In the genomic region with DNA sequence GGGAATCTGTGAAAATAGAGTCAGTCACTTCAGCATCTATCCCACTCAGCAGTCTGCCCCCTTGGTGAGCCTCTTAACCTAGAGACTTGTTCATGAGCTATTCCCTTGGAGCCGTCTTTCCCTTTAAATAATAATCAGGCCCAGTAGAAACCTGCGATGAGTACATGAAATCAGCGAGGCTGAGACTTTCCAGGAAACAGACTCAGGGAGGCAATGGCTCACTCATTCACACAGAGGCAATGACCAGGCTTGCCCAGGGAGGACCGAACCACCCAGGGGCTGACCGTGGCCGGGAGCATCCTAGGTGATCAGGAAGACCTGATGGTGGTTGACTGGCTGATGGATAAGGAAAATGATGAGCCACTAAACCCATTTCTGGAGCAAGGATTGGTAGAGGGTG, we compare ENCODE assay signal across 13 cellular contexts.
DNase-seq lines count a peak whose midpoint lies in the region; ATAC-seq and TF ChIP-seq lines count a peak whose summit lies in the region.
"Had no signal": no experiment of that assay in that cellular context is flagged by ENCODE, and none has a peak within 500 bp of the region (broad histone marks: within the 10 kb centered on the region; RNA-seq: fewer than 3 reads in every experiment).

No MANE protein-coding gene starts in this region.

- no peaks in the 10 kb centered on the region for H3K79me1 ChIP-seq in trophoblast cell (ENCODE audit: low read length)

- no peak overlapping the region for H2BK12ac ChIP-seq in trophoblast cell (ENCODE audit: low read length)

- no peak overlapping the region for H3K23ac ChIP-seq in trophoblast cell (ENCODE audit: low read length)

- H2BK5ac ChIP-seq in trophoblast cell (ENCODE audit: low read depth, low read length, poor library complexity), result no peak overlapping the region

- H3K27me3 ChIP-seq in right atrium auricular region (no peaks in the 10 kb centered on the region), heart right ventricle (no peaks in the 10 kb centered on the region), trophoblast cell (ENCODE audit: insufficient read depth, low read length) (no peaks in the 10 kb centered on the region)

- H3K9ac ChIP-seq in trophoblast cell (ENCODE audit: low read length), result no peak overlapping the region

- H3K4me3 Mint-ChIP-seq in nephron, result no peak overlapping the region
- H3K4me3 Mint-ChIP-seq in HFFc6, result no peak overlapping the region

- H3K4me3 ChIP-seq in right atrium auricular region (no peak overlapping the region), heart right ventricle (no peak overlapping the region), trophoblast cell (ENCODE audit: low read depth, low read length) (no peak overlapping the region)

- WGBS in heart right ventricle, 2 donors, result 80 to 82% methylated on average over 6 of the region's 6 CpGs
- no CpG with 5 or more reads among the region's 6 CpGs for WGBS in trophoblast cell (ENCODE audit: extremely low coverage, insufficient coverage, insufficient read length)

- no peak overlapping the region for H3K4me2 ChIP-seq in trophoblast cell (ENCODE audit: low read length)

- H3K9me3 ChIP-seq in right atrium auricular region, result no peaks in the 10 kb centered on the region
- H3K9me3 ChIP-seq in heart right ventricle, result peaks cover 0 to 2% (median 0%) of the 10 kb centered on the region in 11 donors
- no peaks in the 10 kb centered on the region for H3K9me3 ChIP-seq in trophoblast cell (ENCODE audit: insufficient read depth, low read depth, low read length)
- H3K9me3 ChIP-seq: Caco-2 had no signal

- H3K4me1 ChIP-seq in right atrium auricular region (no peaks in the 10 kb centered on the region), heart right ventricle (peaks cover 0 to 17% (median 5%) of the 10 kb centered on the region in 9 donors), trophoblast cell (ENCODE audit: control insufficient read depth in 1 of 2, insufficient read depth in 2 of 2, low read length in 2 of 2) (no peaks in the 10 kb centered on the region)

- H4K8ac ChIP-seq in trophoblast cell (ENCODE audit: low read depth, low read length), result no peak overlapping the region

- DNase-seq in right atrium auricular region (ENCODE audit: low spot score) (peak; percentile 40), heart right ventricle (no peak), glomerular visceral epithelial cell (ENCODE audit: extremely low spot score) (peak; percentile 11), retina (peak; percentile 64), C1 segment of cervical spinal cord (lab: John Stamatoyannopoulos, UW) (no peak), HFFc6 (no peak), trophoblast cell (no peak)
- DNase-seq: Caco-2; CD8-positive, alpha-beta memory T cell; GF-D8 had no signal

- H2AK5ac ChIP-seq in trophoblast cell (ENCODE audit: low read length), result no peak overlapping the region

- peaks cover 10% of the 10 kb centered on the region for H3K9me3 Mint-ChIP-seq in nephron
- H3K9me3 Mint-ChIP-seq in HFFc6, result no peaks in the 10 kb centered on the region; the same call in 1 of the 2 replicates

- no peaks in the 10 kb centered on the region for H3K36me3 ChIP-seq in right atrium auricular region
- H3K36me3 ChIP-seq in heart right ventricle, result no peaks in the 10 kb centered on the region
- H3K36me3 ChIP-seq in trophoblast cell (ENCODE audit: control insufficient read depth in 1 of 2, insufficient read depth in 2 of 2, low read length in 2 of 2), result no peaks in the 10 kb centered on the region

- H3K18ac ChIP-seq in trophoblast cell (ENCODE audit: low read length), result no peak overlapping the region

- intact Hi-C loops in heart right ventricle (cut with DNase I), result no loop called here

- H3K4ac ChIP-seq in trophoblast cell (ENCODE audit: low read depth, low read length), result no peak overlapping the region

- H2BK120ac ChIP-seq in trophoblast cell (ENCODE audit: insufficient read depth, low read length, poor library complexity), result no peak overlapping the region

- H4K12ac ChIP-seq in trophoblast cell (ENCODE audit: low read depth, low read length), result no peak overlapping the region

- H3K27ac ChIP-seq in right atrium auricular region, result no peak overlapping the region
- no peak overlapping the region for H3K27ac ChIP-seq in heart right ventricle
- no peak overlapping the region for H3K27ac ChIP-seq in trophoblast cell (ENCODE audit: low read depth, low read length)
- H3K27ac ChIP-seq: 22Rv1 had no signal

- H3K36me3 Mint-ChIP-seq in nephron (ENCODE audit: low read depth) (peaks cover 4% of the 10 kb centered on the region), HFFc6 (ENCODE audit: low read depth) (no peaks in the 10 kb centered on the region)

- H3K4me1 Mint-ChIP-seq in nephron, result peaks cover 16% of the 10 kb centered on the region
- H3K4me1 Mint-ChIP-seq in HFFc6 (ENCODE audit: low read depth), result peaks cover 53% of the 10 kb centered on the region
- H3K4me1 Mint-ChIP-seq: CD8-positive, alpha-beta memory T cell had no signal

- no peak overlapping the region for H2AFZ ChIP-seq in trophoblast cell (ENCODE audit: insufficient read depth, low read length, poor library complexity)

- H3K79me2 ChIP-seq in trophoblast cell (ENCODE audit: control insufficient read depth, insufficient read depth, low read length, poor library complexity), result no peaks in the 10 kb centered on the region

- no peak for ATAC-seq in heart right ventricle
- ATAC-seq: HCT116 had no signal

- no peak for TF ChIP-seq CTCF in right atrium auricular region (IDR thresholded peaks at IDR 0.05)
- no peak for TF ChIP-seq CTCF in heart right ventricle (IDR thresholded peaks at IDR 0.05)
- TF ChIP-seq CTCF in nephron (IDR thresholded peaks at IDR 0.05; ENCODE audit: unreplicated experiment in 3 of 3), result no peak
- no peak for TF ChIP-seq CTCF in HFFc6 (IDR thresholded peaks at IDR 0.05)

- H3K27me3 Mint-ChIP-seq in nephron (ENCODE audit: low read depth) (no peaks in the 10 kb centered on the region), HFFc6 (ENCODE audit: insufficient read depth) (peaks cover 2% of the 10 kb centered on the region)

- H4K91ac ChIP-seq in trophoblast cell (ENCODE audit: low read depth, low read length), result no peak overlapping the region

- H3K14ac ChIP-seq in trophoblast cell (ENCODE audit: low read length), result no peak overlapping the region

- H3K27ac Mint-ChIP-seq in nephron (peak overlapping the region in 2 of 3 experiments; percentile 4 to 59), HFFc6 (no peak overlapping the region)
- H3K27ac Mint-ChIP-seq: CD8-positive, alpha-beta memory T cell had no signal

Comparison
In these comparisons a context has a peak if more than half of its experiments do, and no peak if none do; other contexts are left out.
1. DNase-seq: peak in right atrium auricular region (single experiment), glomerular visceral epithelial cell (single experiment) and retina (single experiment); none in heart right ventricle (0 of 2), C1 segment of cervical spinal cord (0 of 14), HFFc6 (single experiment) and trophoblast cell (0 of 2).